9 cellular contexts compared by ENCODE assay signal in the genomic region with DNA sequence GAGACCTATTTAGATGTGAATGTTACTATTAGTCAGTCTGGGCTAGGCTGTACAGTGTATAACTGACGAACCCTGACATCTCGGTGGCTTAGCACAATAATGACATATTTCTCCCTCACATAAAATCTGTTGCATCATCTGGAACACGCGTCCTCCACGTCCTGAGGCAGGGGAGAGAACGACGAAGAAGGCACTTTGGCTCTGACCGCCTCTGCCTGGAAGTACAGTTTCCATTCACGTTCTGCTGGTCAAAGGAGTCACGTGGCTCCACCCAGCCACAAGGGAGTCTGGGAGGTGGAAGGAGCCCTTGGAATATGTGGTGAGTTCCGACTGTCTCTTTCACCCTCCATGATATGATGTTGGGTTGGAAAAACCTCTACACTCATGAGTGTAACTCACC.
"Had no signal": no experiment of that assay in that cellular context is flagged by ENCODE, and none has a peak within 500 bp of the region (broad histone marks: within the 10 kb centered on the region; RNA-seq: fewer than 3 reads in every experiment).

No MANE protein-coding gene starts in this region.

- H3K4me2 ChIP-seq: KMS-11 had no signal

- H3K9me3 ChIP-seq: HAP-1 had no signal

- H3K4me1 ChIP-seq: HAP-1 had no signal

- ATAC-seq: HCT116 had no signal

- H3K27ac ChIP-seq: GM23248, HL-60, KMS-11 had no signal

- H2AFZ ChIP-seq: GM23248 had no signal

- H3K4me3 ChIP-seq: GM23248, HAP-1 had no signal

- DNase-seq: GM23248, GOT3, H7, HFFc6, KBM-7 had no signal

- H3K9ac ChIP-seq: GM23248, KMS-11 had no signal

- H3K36me3 ChIP-seq: HAP-1 had no signal
